Comparison of ENCODE assay signal across 17 cellular contexts in genomic region chr5:76342474-76342873, GRCh38.
DNase-seq lines count a peak whose midpoint lies in the region; ATAC-seq, FAIRE-seq and TF ChIP-seq lines count a peak whose summit lies in the region.
"Had no signal": no experiment of that assay in that cellular context is flagged by ENCODE, and none has a peak within 500 bp of the region (broad histone marks: within the 10 kb centered on the region; RNA-seq: fewer than 3 reads in every experiment).

No MANE protein-coding gene starts in this region.

- H3K27me3 Mint-ChIP-seq in activated CD8-positive, alpha-beta memory T cell treated with anti-CD3 and anti-CD28 coated beads, Interleukin-2, amount 10 ng/mL, durations not matched to agents 7 days and 5 days = no peaks in the 10 kb centered on the region

- CTCF ChIA-PET in activated CD8-positive, alpha-beta memory T cell treated with anti-CD3 and anti-CD28 coated beads, Interleukin-2, amount 10 ng/mL, durations not matched to agents 7 days and 5 days (lab: Charles Lee) = interaction anchor here (0.7 to 2.4 kb wide), 4 partner anchors 12 to 241 kb away, joined by 3 to 9 read pairs (median 4); no protein-coding TSS in a partner anchor
- CTCF ChIA-PET in K562 (lab: Yijun Ruan, JAX; ENCODE audit: low intra/inter-chr PET ratio) = no interaction called here

- no peak for TF ChIP-seq RAD21 in K562 (CRISPR knock-in tag; conservative IDR thresholded peaks at IDR 0.05 in 1 of 2, IDR thresholded peaks at IDR 0.05 in 1 of 2)

- TF ChIP-seq POLR2A in GM12891 (IDR thresholded peaks at IDR 0.05; ENCODE audit: low read depth, low read length) (no peak), K562 (conservative IDR thresholded peaks at IDR 0.05) (no peak), prostate gland (IDR thresholded peaks at IDR 0.05) (no peak)

- H3K79me2 ChIP-seq in K562 (ENCODE audit: control insufficient read depth, insufficient read depth, low read length) = no peaks in the 10 kb centered on the region

- no peaks in the 10 kb centered on the region for H3K36me3 Mint-ChIP-seq in activated CD8-positive, alpha-beta memory T cell treated with anti-CD3 and anti-CD28 coated beads, Interleukin-2, amount 10 ng/mL, durations not matched to agents 7 days and 5 days

- no TSS peak for BruUV-seq in K562 (replicated peaks; lab: Mats Ljungman, UMichigan)

- TF ChIP-seq EP300 in K562 (IDR thresholded peaks at IDR 0.05; ENCODE audit: low read length) = no peak

- no peak overlapping the region for H3K4me3 ChIP-seq in K562
- H3K4me3 ChIP-seq in prostate gland = no peak overlapping the region
- H3K4me3 ChIP-seq: HAP-1 had no signal

- no peak overlapping the region for H2AFZ ChIP-seq in K562 (ENCODE audit: low read depth, low read length)

- no peaks in the 10 kb centered on the region for H3K9me1 ChIP-seq in K562 (ENCODE audit: control insufficient read depth, insufficient read depth, low read length)

- H3K4me3 Mint-ChIP-seq in activated CD8-positive, alpha-beta memory T cell treated with anti-CD3 and anti-CD28 coated beads, Interleukin-2, amount 10 ng/mL, durations not matched to agents 7 days and 5 days = no peak overlapping the region

- intact Hi-C loops in K562 (cut with micrococcal nuclease) (no loop called here), prostate gland (cut with DNase I) (no loop called here), Right ventricle myocardium superior (cut with DNase I) (no loop called here)

- H3K27ac ChIP-seq in K562 (ENCODE audit: extremely low read depth, low read depth, low read length) = no peak overlapping the region
- H3K27ac ChIP-seq in prostate gland = peak overlapping the region; percentile 26 to 37

- FAIRE-seq in GM12891 (lab: Jason Lieb, UNC) (peak; percentile 79), K562 (lab: Jason Lieb, UNC) (no peak)

- ATAC-seq in activated CD8-positive, alpha-beta memory T cell treated with anti-CD3 and anti-CD28 coated beads, Interleukin-2, amount 10 ng/mL, durations not matched to agents 7 days and 5 days = no peak
- ATAC-seq in K562 = no peak
- ATAC-seq in Right ventricle myocardium superior (ENCODE audit: poor library complexity) = no peak
- no peak for ATAC-seq in GM18520 (IDR thresholded peaks at IDR 0.05; ENCODE audit: unreplicated experiment)
- ATAC-seq: Panc1 had no signal

- H3K27me3 ChIP-seq in K562 (ENCODE audit: control insufficient read depth in 2 of 2, insufficient read depth in 2 of 2, low read length in 2 of 2) (no peaks in the 10 kb centered on the region), prostate gland (replicated peaks; ENCODE audit: insufficient read depth) (no peaks in the 10 kb centered on the region)

- H3K9me3 Mint-ChIP-seq in activated CD8-positive, alpha-beta memory T cell treated with anti-CD3 and anti-CD28 coated beads, Interleukin-2, amount 10 ng/mL, durations not matched to agents 7 days and 5 days (ENCODE audit: low read depth) = no peaks in the 10 kb centered on the region

- TF ChIP-seq CTCF in K562 (IDR thresholded peaks at IDR 0.05 in 2 of 3, conservative IDR thresholded peaks at IDR 0.05 in 1 of 3; ENCODE audit: insufficient read depth in 2 of 3, low read depth in 1 of 3, low read length in 3 of 3) (no peak), prostate gland (IDR thresholded peaks at IDR 0.05) (no peak)

- in situ Hi-C loops in K562 (cut with MboI) = no loop called here

- H3K9ac ChIP-seq in K562 (ENCODE audit: insufficient read depth in 1 of 2, low read depth in 2 of 2, low read length in 2 of 2) = no peak overlapping the region

- no peak for DNase-seq in activated CD8-positive, alpha-beta memory T cell treated with anti-CD3 and anti-CD28 coated beads, Interleukin-2, amount 10 ng/mL, durations not matched to agents 7 days and 5 days
- DNase-seq in activated CD8-positive, alpha-beta memory T cell treated with anti-CD3 and anti-CD28 coated beads, Interleukin-2, amount 50 U/mL, for 48 hours = no peak
- DNase-seq in GM12891 (ENCODE audit: insufficient read length, low spot score) = no peak
- DNase-seq in K562 (ENCODE audit: extremely low read depth in 1 of 4, low spot score in 3 of 4) = no peak
- DNase-seq in prostate gland (ENCODE audit: low spot score) = no peak
- no peak for DNase-seq in Right ventricle myocardium superior
- no peak for DNase-seq in DMS79 (lab: John Stamatoyannopoulos, UW)
- DNase-seq: 8988T, EL, NCI-H1048, NCI-H146, NCI-H2081, NCI-H510A, NCI-H774 had no signal

- H3K36me3 ChIP-seq in K562 (ENCODE audit: control insufficient read depth, insufficient read depth, low read length) = no peaks in the 10 kb centered on the region
- no peaks in the 10 kb centered on the region for H3K36me3 ChIP-seq in prostate gland
- H3K36me3 ChIP-seq: HAP-1 had no signal

- 25% methylated on average over 1 of the region's 1 CpG for WGBS in K562 (ENCODE audit: insufficient coverage, low coverage, missing lambda C conversion rate)
- 90% methylated on average over 1 of the region's 1 CpG for WGBS in prostate gland

- H3K4me1 ChIP-seq in K562 (replicated peaks in 1 of 2; ENCODE audit: control insufficient read depth in 2 of 2, insufficient read depth in 2 of 2, low read length in 2 of 2) = peaks cover 2 to 7% of the 10 kb centered on the region in 2 experiments; a peak in 3 of 5 replicates
- H3K4me1 ChIP-seq in prostate gland (replicated peaks) = no peaks in the 10 kb centered on the region

- POLR2A ChIA-PET in K562 (lab: Yijun Ruan, JAX) = interaction anchor here (1.7 kb wide), 1 partner anchor 9 kb away, joined by 4 read pairs; no protein-coding TSS in a partner anchor

- no peaks in the 10 kb centered on the region for H4K20me1 ChIP-seq in K562 (replicated peaks; ENCODE audit: control insufficient read depth, insufficient read depth, low read length)

- H3K4me2 ChIP-seq in K562 (ENCODE audit: insufficient read depth, low read length) = no peak overlapping the region

- H3K4me1 Mint-ChIP-seq in activated CD8-positive, alpha-beta memory T cell treated with anti-CD3 and anti-CD28 coated beads, Interleukin-2, amount 10 ng/mL, durations not matched to agents 7 days and 5 days = peaks cover 25% of the 10 kb centered on the region

- H3K27ac Mint-ChIP-seq in activated CD8-positive, alpha-beta memory T cell treated with anti-CD3 and anti-CD28 coated beads, Interleukin-2, amount 10 ng/mL, durations not matched to agents 7 days and 5 days = peak overlapping the region; percentile 52

- no peaks in the 10 kb centered on the region for H3K9me3 ChIP-seq in K562 (replicated peaks; ENCODE audit: control insufficient read depth, insufficient read depth, low read depth, low read length)
- no peaks in the 10 kb centered on the region for H3K9me3 ChIP-seq in prostate gland
- H3K9me3 ChIP-seq: HAP-1 had no signal

TF ChIP-seq in GM12891, 5 proteins besides CTCF, POLR2A, EP300 and RAD21:
- TF ChIP-seq POU2F2 (IDR thresholded peaks at IDR 0.05; ENCODE audit: low read depth, low read length) (no peak), TAF1 (IDR thresholded peaks at IDR 0.05; ENCODE audit: low read depth, low read length) (no peak), SPI1 (IDR thresholded peaks at IDR 0.05; ENCODE audit: low read depth, low read length) (no peak)
TF ChIP-seq in GM12891: peak in this region for 0.

TF ChIP-seq in K562, 482 proteins besides CTCF, POLR2A, EP300 and RAD21 (continues in another document):
- TF ChIP-seq TGIF2 (CRISPR knock-in tag; IDR thresholded peaks at IDR 0.05) (no peak), CBFB (CRISPR knock-in tag; IDR thresholded peaks at IDR 0.05) (no peak), ZNF444 (CRISPR knock-in tag; IDR thresholded peaks at IDR 0.05) (no peak), ZNF316 (IDR thresholded peaks at IDR 0.05) (no peak), ZFP36 (IDR thresholded peaks at IDR 0.05; ENCODE audit: low read depth, low read length, partially characterized antibody) (peak; percentile 54), ETV6 (IDR thresholded peaks at IDR 0.05; ENCODE audit: borderline replicate concordance in 1 of 2, low read depth in 2 of 2, low read length in 1 of 2) (no peak), ETV6 (CRISPR knock-in tag; IDR thresholded peaks at IDR 0.05; ENCODE audit: borderline replicate concordance) (no peak), ZNF232 (CRISPR knock-in tag; IDR thresholded peaks at IDR 0.05) (no peak), KLF6 (CRISPR knock-in tag; IDR thresholded peaks at IDR 0.05; ENCODE audit: borderline replicate concordance) (no peak), SRSF1 (IDR thresholded peaks at IDR 0.05; ENCODE audit: low read depth, low read length) (no peak), CBX1 (IDR thresholded peaks at IDR 0.05; ENCODE audit: low read depth) (no peak), ZNF280B (CRISPR knock-in tag; IDR thresholded peaks at IDR 0.05) (no peak), BRD4 (IDR thresholded peaks at IDR 0.05) (no peak), ZBTB49 (CRISPR knock-in tag; IDR thresholded peaks at IDR 0.05; ENCODE audit: borderline replicate concordance) (no peak)
